Comparison of ENCODE assay signal across 1 cellular context in the genomic region with DNA sequence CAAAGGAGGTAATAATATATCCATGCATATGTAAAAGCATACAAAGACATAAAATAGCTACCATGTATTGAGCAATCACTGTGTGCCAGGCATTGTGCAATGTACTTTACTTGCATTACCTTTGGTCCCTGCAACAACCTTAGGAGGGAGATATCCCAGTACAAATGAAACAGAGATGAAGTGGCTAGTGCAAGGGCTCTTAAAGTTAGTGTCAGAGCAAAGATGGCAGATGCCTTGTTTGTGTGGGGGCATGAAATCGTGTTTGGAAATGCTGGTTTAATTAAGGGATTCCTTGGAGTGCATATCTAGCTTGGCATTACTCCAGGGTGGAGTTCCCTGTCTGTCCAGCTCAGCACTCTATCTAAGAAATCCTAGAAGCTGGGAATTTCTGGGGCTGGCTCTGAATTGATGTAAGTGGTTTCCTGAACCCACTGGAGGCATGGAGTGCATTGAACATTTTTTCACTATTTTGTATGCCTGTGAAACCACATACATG.
TF ChIP-seq lines count a peak whose summit lies in the region.

No MANE protein-coding gene starts in this region.

TF ChIP-seq in liver, 16 proteins besides CTCF, POLR2A, EP300 and RAD21 (continued from another document):
- TF ChIP-seq, protein P1, sequence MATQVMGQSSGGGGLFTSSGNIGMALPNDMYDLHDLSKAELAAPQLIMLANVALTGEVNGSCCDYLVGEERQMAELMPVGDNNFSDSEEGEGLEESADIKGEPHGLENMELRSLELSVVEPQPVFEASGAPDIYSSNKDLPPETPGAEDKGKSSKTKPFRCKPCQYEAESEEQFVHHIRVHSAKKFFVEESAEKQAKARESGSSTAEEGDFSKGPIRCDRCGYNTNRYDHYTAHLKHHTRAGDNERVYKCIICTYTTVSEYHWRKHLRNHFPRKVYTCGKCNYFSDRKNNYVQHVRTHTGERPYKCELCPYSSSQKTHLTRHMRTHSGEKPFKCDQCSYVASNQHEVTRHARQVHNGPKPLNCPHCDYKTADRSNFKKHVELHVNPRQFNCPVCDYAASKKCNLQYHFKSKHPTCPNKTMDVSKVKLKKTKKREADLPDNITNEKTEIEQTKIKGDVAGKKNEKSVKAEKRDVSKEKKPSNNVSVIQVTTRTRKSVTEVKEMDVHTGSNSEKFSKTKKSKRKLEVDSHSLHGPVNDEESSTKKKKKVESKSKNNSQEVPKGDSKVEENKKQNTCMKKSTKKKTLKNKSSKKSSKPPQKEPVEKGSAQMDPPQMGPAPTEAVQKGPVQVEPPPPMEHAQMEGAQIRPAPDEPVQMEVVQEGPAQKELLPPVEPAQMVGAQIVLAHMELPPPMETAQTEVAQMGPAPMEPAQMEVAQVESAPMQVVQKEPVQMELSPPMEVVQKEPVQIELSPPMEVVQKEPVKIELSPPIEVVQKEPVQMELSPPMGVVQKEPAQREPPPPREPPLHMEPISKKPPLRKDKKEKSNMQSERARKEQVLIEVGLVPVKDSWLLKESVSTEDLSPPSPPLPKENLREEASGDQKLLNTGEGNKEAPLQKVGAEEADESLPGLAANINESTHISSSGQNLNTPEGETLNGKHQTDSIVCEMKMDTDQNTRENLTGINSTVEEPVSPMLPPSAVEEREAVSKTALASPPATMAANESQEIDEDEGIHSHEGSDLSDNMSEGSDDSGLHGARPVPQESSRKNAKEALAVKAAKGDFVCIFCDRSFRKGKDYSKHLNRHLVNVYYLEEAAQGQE (IDR thresholded peaks at IDR 0.05), result no peak
- TF ChIP-seq, protein P2, sequence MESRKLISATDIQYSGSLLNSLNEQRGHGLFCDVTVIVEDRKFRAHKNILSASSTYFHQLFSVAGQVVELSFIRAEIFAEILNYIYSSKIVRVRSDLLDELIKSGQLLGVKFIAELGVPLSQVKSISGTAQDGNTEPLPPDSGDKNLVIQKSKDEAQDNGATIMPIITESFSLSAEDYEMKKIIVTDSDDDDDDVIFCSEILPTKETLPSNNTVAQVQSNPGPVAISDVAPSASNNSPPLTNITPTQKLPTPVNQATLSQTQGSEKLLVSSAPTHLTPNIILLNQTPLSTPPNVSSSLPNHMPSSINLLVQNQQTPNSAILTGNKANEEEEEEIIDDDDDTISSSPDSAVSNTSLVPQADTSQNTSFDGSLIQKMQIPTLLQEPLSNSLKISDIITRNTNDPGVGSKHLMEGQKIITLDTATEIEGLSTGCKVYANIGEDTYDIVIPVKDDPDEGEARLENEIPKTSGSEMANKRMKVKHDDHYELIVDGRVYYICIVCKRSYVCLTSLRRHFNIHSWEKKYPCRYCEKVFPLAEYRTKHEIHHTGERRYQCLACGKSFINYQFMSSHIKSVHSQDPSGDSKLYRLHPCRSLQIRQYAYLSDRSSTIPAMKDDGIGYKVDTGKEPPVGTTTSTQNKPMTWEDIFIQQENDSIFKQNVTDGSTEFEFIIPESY (IDR thresholded peaks at IDR 0.05), result no peak
- TF ChIP-seq EGR1 (IDR thresholded peaks at IDR 0.05; ENCODE audit: low read depth in 2 of 2) (no peak), RXRA (IDR thresholded peaks at IDR 0.05) (peak; percentile 54 to 59), TAF1 (conservative IDR thresholded peaks at IDR 0.05) (no peak)
- TF ChIP-seq, protein P3, sequence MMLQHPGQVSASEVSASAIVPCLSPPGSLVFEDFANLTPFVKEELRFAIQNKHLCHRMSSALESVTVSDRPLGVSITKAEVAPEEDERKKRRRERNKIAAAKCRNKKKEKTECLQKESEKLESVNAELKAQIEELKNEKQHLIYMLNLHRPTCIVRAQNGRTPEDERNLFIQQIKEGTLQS (IDR thresholded peaks at IDR 0.05), result no peak
- TF ChIP-seq, protein P4, sequence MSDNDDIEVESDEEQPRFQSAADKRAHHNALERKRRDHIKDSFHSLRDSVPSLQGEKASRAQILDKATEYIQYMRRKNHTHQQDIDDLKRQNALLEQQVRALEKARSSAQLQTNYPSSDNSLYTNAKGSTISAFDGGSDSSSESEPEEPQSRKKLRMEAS (IDR thresholded peaks at IDR 0.05), result no peak
